ENCODE assay signal across 9 cellular contexts in genomic region chr17:49910094-49910857, GRCh38. TPM values are rescaled to one million over a fixed set of nuclear protein-coding genes. Genes with fewer than 3 reads are reported as not detected.
DNase-seq lines count a peak whose midpoint lies in the region; ATAC-seq, FAIRE-seq and TF ChIP-seq lines count a peak whose summit lies in the region.
"Had no signal": no experiment of that assay in that cellular context is flagged by ENCODE, and none has a peak within 500 bp of the region (broad histone marks: within the 10 kb centered on the region; RNA-seq: fewer than 3 reads in every experiment).

No MANE protein-coding gene starts in this region.

- H3K79me2 ChIP-seq in SK-N-SH (ENCODE audit: insufficient read depth), result no peaks in the 10 kb centered on the region

- H3K9me3 ChIP-seq in SK-N-SH (no peaks in the 10 kb centered on the region), esophagus (ENCODE audit: control insufficient read depth in 2 of 2, insufficient read depth in 1 of 2, low read depth in 1 of 2, low read length in 1 of 2) (no peaks in the 10 kb centered on the region), Caco-2 (no peaks in the 10 kb centered on the region)

- peaks cover 93% of the 10 kb centered on the region for H3K27me3 ChIP-seq in SK-N-SH (ENCODE audit: insufficient read depth)
- peaks cover 0 to 9% of the 10 kb centered on the region in 2 donors for H3K27me3 ChIP-seq in esophagus (ENCODE audit: control insufficient read depth in 1 of 2, insufficient read depth in 2 of 2, low read length in 2 of 2)
- no peaks in the 10 kb centered on the region for H3K27me3 ChIP-seq in Caco-2 (replicated peaks; ENCODE audit: control insufficient read depth, insufficient read depth, low read length)

- no peaks in the 10 kb centered on the region for H3K36me3 ChIP-seq in SK-N-SH (replicated peaks in 1 of 2; ENCODE audit: control insufficient read depth in 1 of 2, insufficient read depth in 2 of 2, low read length in 1 of 2)
- no peaks in the 10 kb centered on the region for H3K36me3 ChIP-seq in esophagus (ENCODE audit: control insufficient read depth in 2 of 2, insufficient read depth in 2 of 2, low read length in 1 of 2)
- H3K36me3 ChIP-seq in Caco-2 (ENCODE audit: control insufficient read depth, insufficient read depth, low read length), result no peaks in the 10 kb centered on the region

- ATAC-seq in HG03354 (IDR thresholded peaks at IDR 0.05; ENCODE audit: poor library complexity, severe bottlenecking, unreplicated experiment), result no peak

- peak overlapping the region; percentile 73 for H3K4me3 Mint-ChIP-seq in Calu3 (ENCODE audit: low read depth, unreplicated experiment)
- no peak overlapping the region for H3K4me3 Mint-ChIP-seq in Caco-2 (ENCODE audit: unreplicated experiment)

- no peaks in the 10 kb centered on the region for H3F3A ChIP-seq in SK-N-SH (replicated peaks; ENCODE audit: insufficient read depth)

- DNase-seq in Calu3 (peak; percentile 91), SK-N-SH (peak; percentile 73), retina (peak; percentile 51), Caco-2 (no peak), GDM1 (lab: John Stamatoyannopoulos, UW) (no peak), frontal cortex (ENCODE audit: low spot score in 2 of 2) (no peak)

- H3K4me1 ChIP-seq in SK-N-SH (ENCODE audit: control insufficient read depth in 1 of 2, insufficient read depth in 2 of 2, low read depth in 1 of 2, low read length in 1 of 2) (peaks cover 0 to 3% of the 10 kb centered on the region in 2 experiments; a peak in 1 of 4 replicates), esophagus (ENCODE audit: control insufficient read depth in 2 of 2, insufficient read depth in 2 of 2, low read length in 1 of 2) (peaks cover 3% of the 10 kb centered on the region in 2 donors), Caco-2 (peaks cover 22% of the 10 kb centered on the region)

- H3K9me2 ChIP-seq in SK-N-SH, result no peaks in the 10 kb centered on the region

- FAIRE-seq in frontal cortex (lab: Jason Lieb, UNC), result no peak

- WGBS in SK-N-SH (ENCODE audit: low lambda C conversion rate), result 2% methylated on average over 22 of the region's 69 CpGs
- 4 to 5% methylated on average over 56 to 69 of the region's 69 CpGs for WGBS in esophagus, 2 donors

- CTCF ChIA-PET in Calu3 (lab: Charles Lee) (interaction anchor here (0.6 to 2.1 kb wide), 14 partner anchors 14 to 678 kb away, joined by 3 to 6 read pairs (median 3); no protein-coding TSS in a partner anchor), SK-N-SH (lab: Yijun Ruan, JAX) (interaction anchor here (1.0 to 7.1 kb wide), 17 partner anchors 10 to 343 kb away, joined by 3 to 83 read pairs (median 4); partner anchors contain the start of gene DLX3), Caco-2 (lab: Charles Lee) (interaction anchor here (0.6 to 2.6 kb wide), 2 partner anchors 11 to 1646 kb away, joined by 5 to 12 read pairs; no protein-coding TSS in a partner anchor)

- peaks cover 3% of the 10 kb centered on the region; the same call in 1 of the 2 replicates for H4K20me1 ChIP-seq in SK-N-SH (ENCODE audit: insufficient read depth)

- H3K4me1 Mint-ChIP-seq in Calu3 (ENCODE audit: low read depth, unreplicated experiment), result peaks cover 29% of the 10 kb centered on the region
- peaks cover 26% of the 10 kb centered on the region for H3K4me1 Mint-ChIP-seq in Caco-2 (ENCODE audit: low read depth, unreplicated experiment)

- H3K4me3 ChIP-seq in SK-N-SH (ENCODE audit: low read depth in 2 of 2, low read length in 1 of 2) (peak overlapping the region in 1 of 2 experiments; percentile 15; a peak in 1 of 4 replicates), esophagus (ENCODE audit: low read depth in 1 of 2, low read length in 2 of 2) (peak overlapping the region; percentile 12 to 21), Caco-2 (ENCODE audit: low read depth, low read length) (no peak overlapping the region)

- H3K27me3 Mint-ChIP-seq in Calu3 (ENCODE audit: unreplicated experiment) (peaks cover 85% of the 10 kb centered on the region), Caco-2 (ENCODE audit: insufficient read depth, unreplicated experiment) (no peaks in the 10 kb centered on the region)

- peak overlapping the region; percentile 51; the same call in 1 of the 2 replicates for H3K4me2 ChIP-seq in SK-N-SH

- H2AFZ ChIP-seq in SK-N-SH (ENCODE audit: low read depth), result no peak overlapping the region

- intact Hi-C loops in Calu3 (cut with micrococcal nuclease; ENCODE audit: unreplicated experiment) (no loop called here), Caco-2 (cut with micrococcal nuclease; ENCODE audit: unreplicated experiment) (no loop called here)

- no peak for TF ChIP-seq RAD21 in SK-N-SH (IDR thresholded peaks at IDR 0.05; ENCODE audit: low read length)

- TF ChIP-seq CTCF in Calu3 (IDR thresholded peaks at IDR 0.05; ENCODE audit: unreplicated experiment) (no peak), SK-N-SH (IDR thresholded peaks at IDR 0.05) (no peak), Caco-2 (IDR thresholded peaks at IDR 0.05; ENCODE audit: insufficient read depth in 1 of 2, low read depth in 1 of 2, low read length in 1 of 2, severe bottlenecking in 1 of 2, unreplicated experiment in 1 of 2) (no peak)

- H3K27ac Mint-ChIP-seq in Calu3 (ENCODE audit: unreplicated experiment), result no peak overlapping the region
- no peak overlapping the region for H3K27ac Mint-ChIP-seq in Caco-2 (ENCODE audit: unreplicated experiment)

- BruUV-seq in Calu3 (replicated peaks; lab: Mats Ljungman, UMichigan) (no TSS peak), Caco-2 (replicated peaks; lab: Mats Ljungman, UMichigan) (no TSS peak)

- no peak for TF ChIP-seq EP300 in SK-N-SH (IDR thresholded peaks at IDR 0.05; ENCODE audit: borderline replicate concordance in 1 of 2, low read depth in 1 of 2, low read length in 1 of 2)

- H3K36me3 Mint-ChIP-seq in Calu3 (ENCODE audit: insufficient read depth, unreplicated experiment), result peaks cover 11% of the 10 kb centered on the region
- H3K36me3 Mint-ChIP-seq in Caco-2 (ENCODE audit: insufficient read depth, unreplicated experiment), result no peaks in the 10 kb centered on the region

- no peaks in the 10 kb centered on the region for H3K9me3 Mint-ChIP-seq in Calu3 (ENCODE audit: low read depth, unreplicated experiment)
- H3K9me3 Mint-ChIP-seq in Caco-2 (ENCODE audit: unreplicated experiment), result no peaks in the 10 kb centered on the region

- H3K9ac ChIP-seq in SK-N-SH, result no peak overlapping the region

- POLR2A ChIA-PET in SK-N-SH (lab: Yijun Ruan, JAX), result interaction anchor here (0.7 kb wide), 1 partner anchor 115 kb away, joined by 4 read pairs; no protein-coding TSS in a partner anchor
- POLR2A ChIA-PET in Caco-2 (lab: Charles Lee), result interaction anchor here (0.6 kb wide), 1 partner anchor 775 kb away, joined by 3 read pairs; no protein-coding TSS in a partner anchor

- H3K27ac ChIP-seq in SK-N-SH (ENCODE audit: low read depth in 2 of 2, low read length in 1 of 2) (no peak overlapping the region), esophagus (ENCODE audit: low read depth in 2 of 2, low read length in 1 of 2) (no peak overlapping the region)

TF ChIP-seq in SK-N-SH, 30 proteins besides CTCF, POLR2A, EP300 and RAD21:
- TF ChIP-seq EZH2phosphoT487 (IDR thresholded peaks at IDR 0.05; ENCODE audit: borderline replicate concordance, low read depth) (0 out of 2 replicates have a peak, but pooled peaks have one; percentile 3), GATA2 (CRISPR knock-in tag; IDR thresholded peaks at IDR 0.05) (0 out of 2 replicates have a peak, but pooled peaks have one; percentile 9), JUND (IDR thresholded peaks at IDR 0.05) (no peak), ELF1 (IDR thresholded peaks at IDR 0.05) (no peak), RFX5 (IDR thresholded peaks at IDR 0.05; ENCODE audit: low read length) (no peak), GABPA (IDR thresholded peaks at IDR 0.05; ENCODE audit: low read depth) (no peak)
TF ChIP-seq in SK-N-SH: peak in this region for 2.

RNA-seq across cellular contexts. Expression of gene DLX4, which starts 58.7 kb away (rescaled TPM):
- total RNA-seq in Calu3 (2022), result 2.4 and 2.5 TPM in 2 replicates
- polyA plus RNA-seq in SK-N-SH (2012; rRNA removed), result 0.03 and 0.10 TPM in 2 replicates
- polyA plus RNA-seq in SK-N-SH (2012; cell fraction: cytosol; rRNA removed), result not detected in 2 replicates
- polyA plus RNA-seq in SK-N-SH (2012; cell fraction: nucleus; rRNA removed), result 0.11 and 0.14 TPM in 2 replicates
- 1 to 10 TPM in 1 of 2 donors, under 1 TPM in 1; 0.28 to 1.0 TPM for polyA plus RNA-seq in esophagus
- 27.0 and 33.1 TPM in 2 replicates for total RNA-seq in Caco-2 (2022)
- total RNA-seq in frontal cortex, result not detected
- total RNA-seq: liver had no signal
- polyA plus RNA-seq: liver had no signal

Comparison
In these comparisons a context has a peak if more than half of its experiments do, and no peak if none do; other contexts are left out.
1. DNase-seq: peak in Calu3 (single experiment), SK-N-SH (single experiment) and retina (single experiment); none in Caco-2 (0 of 2), GDM1 (single experiment) and frontal cortex (0 of 2).